1 cellular context compared by ENCODE assay signal in genomic region chr9:111903996-111904395, GRCh38.
TF ChIP-seq lines count a peak whose summit lies in the region.

No MANE protein-coding gene starts in this region.

TF ChIP-seq in K562, 482 proteins besides CTCF, POLR2A, EP300 and RAD21:
- TF ChIP-seq SMARCC2 (IDR thresholded peaks at IDR 0.05; ENCODE audit: low read depth) (no peak), FOXA3 (CRISPR knock-in tag; conservative IDR thresholded peaks at IDR 0.05 in 1 of 2, IDR thresholded peaks at IDR 0.05 in 1 of 2) (no peak), ZNF121 (CRISPR knock-in tag; conservative IDR thresholded peaks at IDR 0.05) (no peak), USF2 (CRISPR knock-in tag; IDR thresholded peaks at IDR 0.05) (no peak), BCL6 (CRISPR knock-in tag; IDR thresholded peaks at IDR 0.05) (no peak), STAT5A (IDR thresholded peaks at IDR 0.05; ENCODE audit: borderline replicate concordance, low read length) (no peak), TFAM (CRISPR knock-in tag; conservative IDR thresholded peaks at IDR 0.05) (no peak), ZKSCAN3 (CRISPR knock-in tag; IDR thresholded peaks at IDR 0.05) (no peak), HNRNPL (IDR thresholded peaks at IDR 0.05; ENCODE audit: low read depth, low read length) (no peak), NR4A1 (CRISPR knock-in tag; IDR thresholded peaks at IDR 0.05) (no peak), NR4A1 (tag; IDR thresholded peaks at IDR 0.05) (no peak), DPF2 (IDR thresholded peaks at IDR 0.05) (no peak), FOSL1 (tag; conservative IDR thresholded peaks at IDR 0.05) (no peak), HNRNPH1 (optimal IDR thresholded peaks at IDR 0.05; ENCODE audit: low read depth, low read length) (no peak), ZNF407 (IDR thresholded peaks at IDR 0.05; ENCODE audit: low read depth) (no peak), GMEB1 (CRISPR knock-in tag; IDR thresholded peaks at IDR 0.05) (no peak), ZNF644 (tag; IDR thresholded peaks at IDR 0.05; ENCODE audit: low read depth) (no peak), ZNF398 (CRISPR knock-in tag; IDR thresholded peaks at IDR 0.05) (no peak), SIRT6 (IDR thresholded peaks at IDR 0.05; ENCODE audit: low read depth, low read length) (no peak), TBL1XR1 (IDR thresholded peaks at IDR 0.05; ENCODE audit: low read length in 2 of 2) (no peak), SPI1 (IDR thresholded peaks at IDR 0.05; ENCODE audit: borderline replicate concordance, low read depth, low read length) (no peak)
